15 cellular contexts compared by ENCODE assay signal in the genomic region with DNA sequence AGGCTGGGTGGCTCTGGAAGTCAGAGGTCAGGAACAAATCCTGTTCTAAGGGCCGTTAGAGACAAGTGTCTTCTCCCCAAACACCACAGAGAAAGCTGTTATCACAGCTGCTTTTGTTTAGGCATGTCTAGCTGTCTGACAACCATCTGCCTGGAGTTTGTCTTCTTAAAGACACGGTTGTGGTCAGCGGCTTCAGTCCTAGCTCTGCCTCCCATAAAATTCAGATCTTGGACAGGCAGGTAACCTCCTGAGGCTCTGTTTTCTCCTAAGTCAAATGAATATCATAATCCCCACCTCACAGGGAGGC. TPM values are rescaled to one million over a fixed set of nuclear protein-coding genes. Genes with fewer than 3 reads are reported as not detected.
DNase-seq lines count a peak whose midpoint lies in the region; ATAC-seq and TF ChIP-seq lines count a peak whose summit lies in the region.
"Had no signal": no experiment of that assay in that cellular context is flagged by ENCODE, and none has a peak within 500 bp of the region (broad histone marks: within the 10 kb centered on the region; RNA-seq: fewer than 3 reads in every experiment).

No MANE protein-coding gene starts in this region.

- no peaks in the 10 kb centered on the region for H4K20me1 ChIP-seq in MM.1S (ENCODE audit: insufficient read depth, low read length)

- H3K27me3 ChIP-seq in right cardiac atrium (ENCODE audit: control insufficient read depth, insufficient read depth), result no peaks in the 10 kb centered on the region
- H3K27me3 ChIP-seq in MM.1S (replicated peaks; ENCODE audit: insufficient read depth, low read length), result 0 out of 2 replicates have a peak, but pooled peaks cover 4% of the 10 kb centered on the region

- H3K4me1 ChIP-seq in right cardiac atrium (ENCODE audit: control insufficient read depth, insufficient read depth, low read length), result peaks cover 20% of the 10 kb centered on the region
- peaks cover 27% of the 10 kb centered on the region for H3K4me1 ChIP-seq in MM.1S (ENCODE audit: low read length)

- H3K79me2 ChIP-seq in MM.1S (ENCODE audit: low read length), result peaks cover 14% of the 10 kb centered on the region; the same call in 1 of the 2 replicates

- DNase-seq in DMS 273 (lab: John Stamatoyannopoulos, UW; ENCODE audit: unreplicated experiment), result peak; percentile 45
- DNase-seq in DMS 273 treated with DMSO at 0.1 percent for 48 hours (lab: John Stamatoyannopoulos, UW), result no peak
- no peak for DNase-seq in right cardiac atrium
- no peak for DNase-seq in stimulated activated effector memory CD8-positive, alpha-beta T cell treated with anti-CD3 and anti-CD28 coated beads, Interleukin-12 subunit alpha, Interleukin-12 subunit beta, amount 100 ng/mL, for 72 hours (ENCODE audit: low spot score in 2 of 2)
- DNase-seq in Kasumi-1 (lab: John Stamatoyannopoulos, UW), result no peak
- DNase-seq in MM.1S, result no peak
- DNase-seq: amygdala; DMS79; NCI-H2227 treated with DMSO at 0.1 percent for 48 hours; stimulated activated naive CD4-positive, alpha-beta T cell had no signal

- peak overlapping the region; percentile 91 for H3K27ac ChIP-seq in VCaP
- H3K27ac ChIP-seq in right cardiac atrium (ENCODE audit: low read length), result peak overlapping the region; percentile 6
- H3K27ac ChIP-seq in MM.1S (ENCODE audit: low read length), result no peak overlapping the region
- H3K27ac ChIP-seq: KMS-11, neutrophil had no signal

- WGBS in right cardiac atrium, result 42% methylated on average over 3 of the region's 3 CpGs

- intact Hi-C loops in right cardiac atrium (cut with DNase I), result no loop called here

- H3K27ac Mint-ChIP-seq in stimulated activated effector memory CD8-positive, alpha-beta T cell treated with anti-CD3 and anti-CD28 coated beads, Interleukin-12 subunit alpha, Interleukin-12 subunit beta, amount 100 ng/mL, for 72 hours, result peak overlapping the region; percentile 60
- H3K27ac Mint-ChIP-seq: WTC11 had no signal

- H3K9me3 ChIP-seq in right cardiac atrium (ENCODE audit: control insufficient read depth, low read length) (no peaks in the 10 kb centered on the region), MM.1S (replicated peaks; ENCODE audit: insufficient read depth, low read length) (no peaks in the 10 kb centered on the region)
- H3K9me3 ChIP-seq: neutrophil had no signal

- no peaks in the 10 kb centered on the region for H3K36me3 ChIP-seq in MM.1S (replicated peaks; ENCODE audit: insufficient read depth, low read length)
- H3K36me3 ChIP-seq: neutrophil had no signal

- peaks cover 18% of the 10 kb centered on the region for H3F3A ChIP-seq in MM.1S (ENCODE audit: insufficient read depth, low read length)

- H3K4me3 ChIP-seq in right cardiac atrium (ENCODE audit: low read length), result no peak overlapping the region
- H3K4me3 ChIP-seq in MM.1S (ENCODE audit: low read length), result no peak overlapping the region

- no peaks in the 10 kb centered on the region for H3K9me2 ChIP-seq in MM.1S (replicated peaks; ENCODE audit: insufficient read depth, low read length)

- peaks cover 51% of the 10 kb centered on the region for H3K4me1 Mint-ChIP-seq in stimulated activated effector memory CD8-positive, alpha-beta T cell treated with anti-CD3 and anti-CD28 coated beads, Interleukin-12 subunit alpha, Interleukin-12 subunit beta, amount 100 ng/mL, for 72 hours

- no peak overlapping the region for H2AFZ ChIP-seq in MM.1S (ENCODE audit: low read length)

- H3K9ac ChIP-seq in MM.1S (ENCODE audit: low read length), result no peak overlapping the region
- H3K9ac ChIP-seq: KMS-11 had no signal

- H3K4me2 ChIP-seq in MM.1S (ENCODE audit: low read depth, low read length), result no peak overlapping the region

- no peaks in the 10 kb centered on the region for H3K36me3 Mint-ChIP-seq in stimulated activated effector memory CD8-positive, alpha-beta T cell treated with anti-CD3 and anti-CD28 coated beads, Interleukin-12 subunit alpha, Interleukin-12 subunit beta, amount 100 ng/mL, for 72 hours
- H3K36me3 Mint-ChIP-seq: WTC11 had no signal

- no peaks in the 10 kb centered on the region for H3K9me3 Mint-ChIP-seq in stimulated activated effector memory CD8-positive, alpha-beta T cell treated with anti-CD3 and anti-CD28 coated beads, Interleukin-12 subunit alpha, Interleukin-12 subunit beta, amount 100 ng/mL, for 72 hours
- H3K9me3 Mint-ChIP-seq: WTC11 had no signal

- TF ChIP-seq CTCF in VCaP (conservative IDR thresholded peaks at IDR 0.05) (no peak), MM.1S (IDR thresholded peaks at IDR 0.05; ENCODE audit: low read length) (no peak)

- ATAC-seq in right cardiac atrium (no peak), GM18858 (IDR thresholded peaks at IDR 0.05; ENCODE audit: unreplicated experiment) (no peak)
- no peak for ATAC-seq in stimulated activated effector memory CD8-positive, alpha-beta T cell treated with anti-CD3 and anti-CD28 coated beads, Interleukin-12 subunit alpha, Interleukin-12 subunit beta, amount 100 ng/mL, for 72 hours
- ATAC-seq: WTC11 had no signal

- no peak overlapping the region for H3K4me3 Mint-ChIP-seq in stimulated activated effector memory CD8-positive, alpha-beta T cell treated with anti-CD3 and anti-CD28 coated beads, Interleukin-12 subunit alpha, Interleukin-12 subunit beta, amount 100 ng/mL, for 72 hours

RNA-seq across cellular contexts. Expression of a gene that starts 2.3 kb away (rescaled TPM):
- 10 to 100 TPM; 22.9 to 32.9 (median 28.4) TPM for total RNA-seq in right cardiac atrium
- polyA plus RNA-seq in right cardiac atrium, result 21.5 TPM

RNA-seq across cellular contexts. Expression of a gene that starts 41.5 kb away (rescaled TPM):
- 100 to 1,000 TPM; 167 to 219 (median 182) TPM for total RNA-seq in right cardiac atrium
- polyA plus RNA-seq in right cardiac atrium, result 149 TPM

RNA-seq across cellular contexts. Expression of a gene that starts 58.6 kb away (rescaled TPM):
- under 1 TPM in 2 of 4 donors, not detected in 2; 0.12 to 0.14 TPM for total RNA-seq in right cardiac atrium
- 0.16 TPM for polyA plus RNA-seq in right cardiac atrium
